In the genomic region with DNA sequence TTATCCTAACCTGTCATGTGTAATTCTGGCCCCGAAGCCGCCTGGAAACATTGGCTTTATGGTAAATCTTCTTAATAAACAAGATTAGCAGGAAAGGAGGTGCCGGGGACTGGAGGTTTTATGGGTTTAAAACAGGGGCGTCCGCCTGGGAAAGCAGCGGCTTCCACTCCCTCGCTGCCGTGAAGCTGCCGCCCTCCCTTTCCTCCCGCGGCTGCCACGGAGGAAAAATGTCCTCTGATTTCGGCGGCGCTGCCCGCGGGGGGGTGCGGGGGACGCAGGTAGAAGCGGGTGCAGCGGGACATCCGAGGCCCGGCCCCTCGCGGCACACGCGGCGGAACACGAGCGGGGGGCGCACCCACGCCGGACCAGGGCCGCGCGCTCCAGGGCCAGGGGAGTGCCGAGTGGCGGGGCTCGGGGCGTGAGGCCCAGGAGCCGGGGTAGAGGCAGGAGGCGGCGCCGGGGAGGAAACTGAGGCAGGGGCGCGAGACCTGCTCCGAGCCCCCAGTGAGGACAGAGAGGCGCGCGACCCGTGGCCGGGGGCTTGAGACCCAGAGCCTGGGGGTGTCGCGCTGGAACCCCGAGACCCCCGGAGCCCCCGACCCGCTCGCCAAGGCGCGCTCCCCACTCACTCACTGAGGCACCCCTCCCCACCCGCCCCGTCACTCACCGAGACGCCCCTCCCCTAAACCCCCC, we compare ENCODE assay signal across 13 cellular contexts. TPM values are rescaled to one million over a fixed set of nuclear protein-coding genes. Genes with fewer than 3 reads are reported as not detected.
DNase-seq lines count a peak whose midpoint lies in the region; ATAC-seq and TF ChIP-seq lines count a peak whose summit lies in the region.
"Had no signal": no experiment of that assay in that cellular context is flagged by ENCODE, and none has a peak within 500 bp of the region (broad histone marks: within the 10 kb centered on the region; RNA-seq: fewer than 3 reads in every experiment).

No MANE protein-coding gene starts in this region.

- H3K27ac Mint-ChIP-seq in glutamatergic neuron (ENCODE audit: unreplicated experiment) = no peak overlapping the region
- H3K27ac Mint-ChIP-seq in activated T-cell treated with anti-CD3 and anti-CD28 coated beads, Interleukin-2, amount 50 U/mL, for 24 hours = no peak overlapping the region
- H3K27ac Mint-ChIP-seq: activated B cell treated with CpG ODN at 0.5 μM for 24 hours, HFFc6, natural killer cell had no signal

- DNase-seq in D341Med (ENCODE audit: low spot score) (peak; percentile 62), glutamatergic neuron (no peak), posterior cingulate gyrus (peak in 7 of 10 donors; percentile 39 to 94 (median 66)), PC-3 (no peak), T-helper 9 cell (no peak), left lobe of liver (ENCODE audit: low spot score) (no peak)
- DNase-seq in activated T-cell treated with anti-CD3 and anti-CD28 coated beads, Interleukin-2, amount 50 U/mL, for 24 hours = no peak
- DNase-seq: activated B cell treated with CpG ODN at 0.5 μM for 24 hours; activated T-cell treated with anti-CD3 and anti-CD28 coated beads for 4 hours; HFFc6; natural killer cell; stimulated activated CD4-positive, alpha-beta T cell treated with anti-CD3 and anti-CD28 coated beads, Interleukin-2, amount 100 ng/mL, for 48 hours had no signal

- no peak for TF ChIP-seq CTCF in glutamatergic neuron (IDR thresholded peaks at IDR 0.05; ENCODE audit: partially characterized antibody, unreplicated experiment)
- TF ChIP-seq CTCF in PC-3 (conservative IDR thresholded peaks at IDR 0.05; ENCODE audit: low read depth, low read length) = no peak

- H3K4me1 ChIP-seq in HUES6 (ENCODE audit: control insufficient read depth, insufficient read depth, low read length) (peaks cover 7% of the 10 kb centered on the region; the same call in 1 of the 2 replicates), PC-3 (ENCODE audit: insufficient read depth, low read length) (peaks cover 5% of the 10 kb centered on the region; the same call in 1 of the 2 replicates)

- H3K4me3 Mint-ChIP-seq in glutamatergic neuron (ENCODE audit: unreplicated experiment) = peak overlapping the region; percentile 86
- no peak overlapping the region for H3K4me3 Mint-ChIP-seq in activated T-cell treated with anti-CD3 and anti-CD28 coated beads, Interleukin-2, amount 50 U/mL, for 24 hours
- H3K4me3 Mint-ChIP-seq: HFFc6 had no signal

- H4K20me1 ChIP-seq in PC-3 (ENCODE audit: low read length) = no peaks in the 10 kb centered on the region

- CTCF ChIA-PET in PC-3 (lab: Charles Lee) = no interaction called here

- intact Hi-C loops in posterior cingulate gyrus (cut with DNase I) = no loop called here
- intact Hi-C loops in PC-3 (cut with micrococcal nuclease) = loop anchor here (10.0 kb wide), 2 partner anchors 92 to 152 kb away; no protein-coding TSS in a partner anchor

- POLR2A ChIA-PET in PC-3 (lab: Charles Lee; ENCODE audit: unreplicated experiment) = no interaction called here

- ATAC-seq in PC-3 (no peak), left lobe of liver (no peak)

- peaks cover 15% of the 10 kb centered on the region for H3K4me1 Mint-ChIP-seq in glutamatergic neuron (ENCODE audit: low read depth, unreplicated experiment)
- H3K4me1 Mint-ChIP-seq in activated T-cell treated with anti-CD3 and anti-CD28 coated beads, Interleukin-2, amount 50 U/mL, for 24 hours (ENCODE audit: low read depth) = peaks cover 8% of the 10 kb centered on the region

- no peak overlapping the region for H2AFZ ChIP-seq in PC-3 (ENCODE audit: low read length)

- no peaks in the 10 kb centered on the region for H3K36me3 ChIP-seq in HUES6 (ENCODE audit: control insufficient read depth, insufficient read depth, low read length)
- H3K36me3 ChIP-seq in PC-3 (ENCODE audit: low read depth, low read length) = no peaks in the 10 kb centered on the region

- no peaks in the 10 kb centered on the region for H3K79me2 ChIP-seq in PC-3 (ENCODE audit: low read length)

- H3K4me3 ChIP-seq in HUES6 (ENCODE audit: low read depth, low read length) (peak overlapping the region; percentile 25), PC-3 (ENCODE audit: low read length) (no peak overlapping the region)

- peaks cover 4% of the 10 kb centered on the region for H3K36me3 Mint-ChIP-seq in glutamatergic neuron (ENCODE audit: unreplicated experiment)
- H3K36me3 Mint-ChIP-seq in activated T-cell treated with anti-CD3 and anti-CD28 coated beads, Interleukin-2, amount 50 U/mL, for 24 hours (ENCODE audit: low read depth) = no peaks in the 10 kb centered on the region
- H3K36me3 Mint-ChIP-seq: natural killer cell had no signal

- no peak overlapping the region for H3K9ac ChIP-seq in HUES6 (ENCODE audit: low read length)
- no peak overlapping the region for H3K9ac ChIP-seq in PC-3 (ENCODE audit: low read length)

- H3K27ac ChIP-seq in HUES6 (ENCODE audit: low read depth, low read length) (no peak overlapping the region), PC-3 (ENCODE audit: low read length) (no peak overlapping the region)

- no peaks in the 10 kb centered on the region; the same call in 1 of the 2 replicates for H3K9me3 ChIP-seq in HUES6 (ENCODE audit: control insufficient read depth, insufficient read depth, low read depth, low read length)
- H3K9me3 ChIP-seq in PC-3 (ENCODE audit: low read length) = no peaks in the 10 kb centered on the region

- H3F3A ChIP-seq in PC-3 (ENCODE audit: low read length, unreplicated experiment) = no peaks in the 10 kb centered on the region

- no peaks in the 10 kb centered on the region for H3K9me2 ChIP-seq in PC-3 (replicated peaks; ENCODE audit: low read length)

- H3K27me3 Mint-ChIP-seq in glutamatergic neuron (ENCODE audit: unreplicated experiment) = peaks cover 27% of the 10 kb centered on the region
- H3K27me3 Mint-ChIP-seq in activated T-cell treated with anti-CD3 and anti-CD28 coated beads, Interleukin-2, amount 50 U/mL, for 24 hours = peaks cover 66% of the 10 kb centered on the region

- BruUV-seq in PC-3 (replicated peaks; lab: Mats Ljungman, UMichigan) = no TSS peak

- peaks cover 3% of the 10 kb centered on the region for H3K9me3 Mint-ChIP-seq in glutamatergic neuron (ENCODE audit: unreplicated experiment)
- H3K9me3 Mint-ChIP-seq in activated T-cell treated with anti-CD3 and anti-CD28 coated beads, Interleukin-2, amount 50 U/mL, for 24 hours = no peaks in the 10 kb centered on the region
- H3K9me3 Mint-ChIP-seq: activated B cell treated with CpG ODN at 0.5 μM for 24 hours, HFFc6, natural killer cell had no signal

- no peak overlapping the region for H3K4me2 ChIP-seq in PC-3 (ENCODE audit: low read length)

- H3K27me3 ChIP-seq in HUES6 (ENCODE audit: control insufficient read depth, insufficient read depth, low read length) (peaks cover 79% of the 10 kb centered on the region), PC-3 (ENCODE audit: low read length) (peaks cover 31% of the 10 kb centered on the region; the same call in 1 of the 2 replicates)

RNA-seq across cellular contexts. Expression of a gene that starts 1.0 kb away (rescaled TPM):
- total RNA-seq in glutamatergic neuron (ENCODE audit: unreplicated experiment) (49.0 TPM), PC-3 (2014; rRNA removed) (3.2 and 3.6 TPM in 2 replicates), left lobe of liver (0.33 TPM)

Comparison
In these comparisons a context has a peak if more than half of its experiments do, and no peak if none do; other contexts are left out.
1. DNase-seq: peak in D341Med (single experiment) and posterior cingulate gyrus (7 of 10); none in glutamatergic neuron (single experiment), PC-3 (single experiment), activated T-cell treated with anti-CD3 and anti-CD28 coated beads, Interleukin-2, amount 50 U/mL, for 24 hours (single experiment), T-helper 9 cell (single experiment) and left lobe of liver (single experiment).
2. RNA of a gene that starts 1.0 kb away (total RNA-seq): 49.0 TPM in glutamatergic neuron (single experiment); 3.2 to 3.6 TPM in PC-3 and 0.33 TPM in left lobe of liver (single experiment); every median in the first group is over 10 times any median in the second.